8 cellular contexts compared by ENCODE assay signal in genomic region chr19:45782162-45782623, GRCh38. TPM values are rescaled to one million over a fixed set of nuclear protein-coding genes. Genes with fewer than 3 reads are reported as not detected.
DNase-seq lines count a peak whose midpoint lies in the region; FAIRE-seq and TF ChIP-seq lines count a peak whose summit lies in the region.

A gene with protein sequence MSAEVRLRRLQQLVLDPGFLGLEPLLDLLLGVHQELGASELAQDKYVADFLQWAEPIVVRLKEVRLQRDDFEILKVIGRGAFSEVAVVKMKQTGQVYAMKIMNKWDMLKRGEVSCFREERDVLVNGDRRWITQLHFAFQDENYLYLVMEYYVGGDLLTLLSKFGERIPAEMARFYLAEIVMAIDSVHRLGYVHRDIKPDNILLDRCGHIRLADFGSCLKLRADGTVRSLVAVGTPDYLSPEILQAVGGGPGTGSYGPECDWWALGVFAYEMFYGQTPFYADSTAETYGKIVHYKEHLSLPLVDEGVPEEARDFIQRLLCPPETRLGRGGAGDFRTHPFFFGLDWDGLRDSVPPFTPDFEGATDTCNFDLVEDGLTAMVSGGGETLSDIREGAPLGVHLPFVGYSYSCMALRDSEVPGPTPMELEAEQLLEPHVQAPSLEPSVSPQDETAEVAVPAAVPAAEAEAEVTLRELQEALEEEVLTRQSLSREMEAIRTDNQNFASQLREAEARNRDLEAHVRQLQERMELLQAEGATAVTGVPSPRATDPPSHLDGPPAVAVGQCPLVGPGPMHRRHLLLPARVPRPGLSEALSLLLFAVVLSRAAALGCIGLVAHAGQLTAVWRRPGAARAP (minus strand): TSS chr19:45782490. CDS start chr19:45782352, 138 bp downstream.

- H3T11ph ChIP-seq in H9 (ENCODE audit: low read length) = no peak within 1 kb of the TSS

- no peak within 1 kb of the TSS for H3K9ac ChIP-seq in H9 (ENCODE audit: extremely low read depth, insufficient read length, low read length)
- peak within 1 kb of the TSS; percentile 80 for H3K9ac ChIP-seq in skeletal muscle satellite cell (ENCODE audit: low read depth, low read length)

- H4K91ac ChIP-seq in H9 (ENCODE audit: insufficient read length, low read depth, low read length) = no peak within 1 kb of the TSS

- FAIRE-seq in urothelium cell line (lab: Jason Lieb, UNC) = no peak

- no peaks in the 10 kb centered on the region for H3K79me2 ChIP-seq in H9 (ENCODE audit: insufficient read depth, low read length)

- H3K23ac ChIP-seq in H9 (ENCODE audit: insufficient read length, low read depth, low read length) = no peak within 1 kb of the TSS

- H3K4me3 ChIP-seq in right atrium auricular region (peak within 1 kb of the TSS; percentile 62 to 71), skeletal muscle satellite cell (ENCODE audit: low read length) (peak within 1 kb of the TSS; percentile 74)

- no peak within 1 kb of the TSS; the same call in 1 of the 2 replicates for H3K14ac ChIP-seq in H9 (ENCODE audit: insufficient read depth, low read length)

- H3K4me2 ChIP-seq in H9 (ENCODE audit: insufficient read depth, insufficient read length, low read length) (no peak within 1 kb of the TSS), skeletal muscle satellite cell (ENCODE audit: low read length) (peak within 1 kb of the TSS; percentile 82)

- H3K4me1 Mint-ChIP-seq in H9 = peaks cover 23 to 42% of the 10 kb centered on the region in 2 experiments

- H3K18ac ChIP-seq in H9 (ENCODE audit: insufficient read length, low read depth, low read length) = no peak within 1 kb of the TSS

- H3K9me3 Mint-ChIP-seq in H9 = no peaks in the 10 kb centered on the region

- peaks cover 18% of the 10 kb centered on the region for H3K27me3 Mint-ChIP-seq in H9 (ENCODE audit: low read depth)

- H2BK120ac ChIP-seq in H9 (ENCODE audit: low read depth, low read length, poor library complexity, severe bottlenecking) = no peak within 1 kb of the TSS

- H3K9me3 ChIP-seq in H9 (ENCODE audit: control insufficient read depth, low read depth, low read length) = no peaks in the 10 kb centered on the region
- no peaks in the 10 kb centered on the region for H3K9me3 ChIP-seq in right atrium auricular region
- no peaks in the 10 kb centered on the region for H3K9me3 ChIP-seq in skeletal muscle satellite cell (replicated peaks; ENCODE audit: low read length)

- H4K5ac ChIP-seq in H9 (ENCODE audit: insufficient read length, low read depth, low read length) = no peak within 1 kb of the TSS

- H3K56ac ChIP-seq in H9 (ENCODE audit: insufficient read length, low read depth, low read length) = no peak within 1 kb of the TSS

- DNase-seq in H9 (peak; percentile 30), right atrium auricular region (ENCODE audit: low spot score) (no peak), HPDE6-E6E7 (ENCODE audit: extremely low spot score) (no peak), GF-D8 (lab: John Stamatoyannopoulos, UW) (no peak), urothelium cell line (ENCODE audit: low spot score) (no peak), NCI-H2171 treated with DMSO at 0.1 percent for 48 hours (lab: John Stamatoyannopoulos, UW) (no peak)

- no peak within 1 kb of the TSS; a peak in 1 of 7 replicates for H3K27ac Mint-ChIP-seq in H9

- no peak within 1 kb of the TSS for H3K4ac ChIP-seq in H9 (ENCODE audit: low read depth, low read length)

- no peak within 1 kb of the TSS for H2AK5ac ChIP-seq in H9 (ENCODE audit: insufficient read length, low read length)

- H3K27ac ChIP-seq in H9 (ENCODE audit: insufficient read length, low read depth, low read length) (no peak within 1 kb of the TSS), adipose tissue (ENCODE audit: low read depth, low read length) (peak within 1 kb of the TSS; percentile 14), right atrium auricular region (peak within 1 kb of the TSS; percentile 93 to 95)

- WGBS in H9 (ENCODE audit: extremely low coverage, insufficient read length, low lambda C conversion rate) = no CpG with 5 or more reads among the region's 18 CpGs
- WGBS in adipose tissue, 3 donors = 26 to 42% (median 37%) methylated on average over 18 of the region's 18 CpGs

- no peak within 1 kb of the TSS for H2BK20ac ChIP-seq in H9 (ENCODE audit: low read depth, low read length, poor library complexity, severe bottlenecking)

- H4K8ac ChIP-seq in H9 (replicated peaks; ENCODE audit: insufficient read length, low read depth, low read length) = no peak within 1 kb of the TSS

- H3K36me3 ChIP-seq in right atrium auricular region (peaks cover 43% of the 10 kb centered on the region), skeletal muscle satellite cell (ENCODE audit: insufficient read depth, low read length) (peaks cover 53% of the 10 kb centered on the region)

- H3K4me1 ChIP-seq in H9 (ENCODE audit: insufficient read depth, low read length) (peaks cover 3% of the 10 kb centered on the region; the same call in 1 of the 2 replicates), right atrium auricular region (peaks cover 0 to 82% of the 10 kb centered on the region in 2 donors), skeletal muscle satellite cell (ENCODE audit: control insufficient read depth, insufficient read depth, low read length) (peaks cover 58% of the 10 kb centered on the region)

- no peak within 1 kb of the TSS for H2BK15ac ChIP-seq in H9 (ENCODE audit: low read depth, low read length)

- H3K79me1 ChIP-seq in H9 (ENCODE audit: insufficient read depth, low read depth, low read length, poor library complexity, severe bottlenecking) = no peaks in the 10 kb centered on the region

- H2BK5ac ChIP-seq in H9 (ENCODE audit: insufficient read length, low read length) = no peak within 1 kb of the TSS

- TF ChIP-seq CTCF in H9 (conservative IDR thresholded peaks at IDR 0.05) (no peak), right atrium auricular region (IDR thresholded peaks at IDR 0.05) (no peak)

- H3K4me3 Mint-ChIP-seq in H9 = peak within 1 kb of the TSS in 1 of 2 experiments; percentile 35; a peak in 1 of 5 replicates

- no peak within 1 kb of the TSS for H2BK12ac ChIP-seq in H9 (ENCODE audit: insufficient read length, low read depth, low read length)

- no peaks in the 10 kb centered on the region for H4K20me1 ChIP-seq in H9 (ENCODE audit: control insufficient read depth, insufficient read depth, insufficient read length)

- H3K23me2 ChIP-seq in H9 (ENCODE audit: insufficient read length, low read depth, low read length, poor library complexity, severe bottlenecking) = peaks cover 6% of the 10 kb centered on the region

- H3K27me3 ChIP-seq in H9 (ENCODE audit: insufficient read depth, low read length) (no peaks in the 10 kb centered on the region; the same call in 1 of the 2 replicates), right atrium auricular region (no peaks in the 10 kb centered on the region), skeletal muscle satellite cell (ENCODE audit: control insufficient read depth, insufficient read depth, low read length) (no peaks in the 10 kb centered on the region)

- peaks cover 13 to 42% (median 37%) of the 10 kb centered on the region in 3 experiments; a peak in 6 of 7 replicates for H3K36me3 Mint-ChIP-seq in H9 (ENCODE audit: insufficient read depth in 1 of 3, low read depth in 3 of 3)

- H2AFZ ChIP-seq in H9 (ENCODE audit: low read length) = no peak within 1 kb of the TSS

RNA-seq across cellular contexts. Expression of the gene that starts here (rescaled TPM):
- 63.9 and 67.4 TPM in 2 replicates for total RNA-seq in H9 (2021)
- polyA plus RNA-seq in adipose tissue = 100 to 1,000 TPM in 1 of 3 donors, 10 to 100 TPM in 2; 36.1 to 119 (median 40.8) TPM
- 100 to 1,000 TPM; 107 to 214 TPM for total RNA-seq in right atrium auricular region
- total RNA-seq in skeletal muscle satellite cell (2012; rRNA removed) = 16.0 and 22.3 TPM in 2 replicates
